ENCODE assay signal across 8 cellular contexts in the genomic region with DNA sequence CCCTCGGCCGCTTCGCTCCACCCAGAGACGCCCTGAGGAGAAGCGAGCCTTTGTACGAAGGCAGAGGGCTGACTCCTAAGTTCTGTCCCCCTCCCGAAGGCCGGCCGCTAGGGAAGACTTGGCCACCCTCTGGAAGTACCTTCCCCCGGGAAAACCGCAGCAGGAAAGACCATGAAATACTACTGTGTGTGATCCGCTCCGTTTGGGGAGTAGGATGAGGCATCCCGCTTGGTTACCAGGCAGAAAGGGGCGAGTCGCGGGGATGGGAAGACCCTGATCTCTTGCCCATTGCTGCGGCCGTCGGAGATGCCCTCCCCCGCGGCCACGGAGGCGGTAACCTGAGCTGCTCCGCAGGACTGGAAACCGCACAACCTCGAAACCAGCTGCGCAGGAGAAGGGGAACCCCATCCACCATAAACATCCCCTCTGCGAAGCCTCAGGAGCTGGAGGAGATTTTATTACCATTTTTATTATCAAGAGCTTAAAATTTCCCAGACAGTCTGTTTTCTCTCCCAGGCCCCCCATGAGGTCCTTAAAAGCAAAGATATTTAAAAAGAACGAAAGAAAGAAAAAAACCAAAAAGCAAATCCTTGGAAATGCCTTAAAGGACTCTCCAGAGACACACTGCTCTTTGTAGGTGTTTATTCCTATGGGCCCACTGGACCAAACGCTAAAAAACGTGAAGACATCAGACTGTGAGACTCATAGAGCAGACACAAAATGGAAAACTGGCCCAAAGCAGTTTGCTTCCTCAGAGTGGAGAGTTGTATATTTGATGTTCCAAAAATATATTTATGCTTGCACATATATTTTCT. TPM values are rescaled to one million over a fixed set of nuclear protein-coding genes. Genes with fewer than 3 reads are reported as not detected.
A peak's percentile ranks its signal among the peaks of the same experiment; 100 is the strongest.
DNase-seq lines count a peak whose midpoint lies in the region; ATAC-seq lines count a peak whose summit lies in the region.

No MANE protein-coding gene starts in this region.

- peaks cover 44% of the 10 kb centered on the region for H3K27me3 ChIP-seq in H7 (ENCODE audit: control insufficient read depth, insufficient read depth, low read length)
- H3K27me3 ChIP-seq in right cardiac atrium (ENCODE audit: control insufficient read depth, insufficient read depth) = no peaks in the 10 kb centered on the region

- DNase-seq in H7 = no peak
- no peak for DNase-seq in activated CD8-positive, alpha-beta memory T cell treated with anti-CD3 and anti-CD28 coated beads, Interleukin-2, amount 10 ng/mL, durations not matched to agents 7 days and 5 days
- DNase-seq in right cardiac atrium = peak in 2 of 3 donors; percentile 42 to 63
- DNase-seq in sciatic nerve (ENCODE audit: low spot score) = no peak
- DNase-seq in OCI-M1 (lab: John Stamatoyannopoulos, UW) = no peak
- no peak for DNase-seq in 8988T
- no peak for DNase-seq in activated CD4-positive, alpha-beta T cell treated with anti-CD3 and anti-CD28 coated beads for 1 hour

- peaks cover 18% of the 10 kb centered on the region for H3K4me1 Mint-ChIP-seq in activated CD8-positive, alpha-beta memory T cell treated with anti-CD3 and anti-CD28 coated beads, Interleukin-2, amount 10 ng/mL, durations not matched to agents 7 days and 5 days

- H3K4me3 Mint-ChIP-seq in activated CD8-positive, alpha-beta memory T cell treated with anti-CD3 and anti-CD28 coated beads, Interleukin-2, amount 10 ng/mL, durations not matched to agents 7 days and 5 days = peak overlapping the region; percentile 8

- H3K36me3 Mint-ChIP-seq in activated CD8-positive, alpha-beta memory T cell treated with anti-CD3 and anti-CD28 coated beads, Interleukin-2, amount 10 ng/mL, durations not matched to agents 7 days and 5 days = no peaks in the 10 kb centered on the region

- no peak overlapping the region for H3K27ac Mint-ChIP-seq in activated CD8-positive, alpha-beta memory T cell treated with anti-CD3 and anti-CD28 coated beads, Interleukin-2, amount 10 ng/mL, durations not matched to agents 7 days and 5 days

- intact Hi-C loops in right cardiac atrium (cut with DNase I) = loop anchor here (5.0 to 10.0 kb wide), 6 partner anchors 38 to 73 kb away; no protein-coding TSS in a partner anchor
- intact Hi-C loops in sciatic nerve (cut with DNase I) = no loop called here

- peak overlapping the region; percentile 71 for H3K27ac ChIP-seq in right cardiac atrium (ENCODE audit: low read length)

- WGBS in right cardiac atrium = 6% methylated on average over 32 of the region's 32 CpGs

- H3K9me3 ChIP-seq in right cardiac atrium (ENCODE audit: control insufficient read depth, low read length) = no peaks in the 10 kb centered on the region

- no peaks in the 10 kb centered on the region for H3K36me3 ChIP-seq in H7 (replicated peaks; ENCODE audit: control insufficient read depth, insufficient read depth, low read length)

- H3K4me3 ChIP-seq in H7 (ENCODE audit: insufficient read depth, low read depth, low read length) (peak overlapping the region; percentile 90), right cardiac atrium (ENCODE audit: low read length) (peak overlapping the region; percentile 71)

- CTCF ChIA-PET in activated CD8-positive, alpha-beta memory T cell treated with anti-CD3 and anti-CD28 coated beads, Interleukin-2, amount 10 ng/mL, durations not matched to agents 7 days and 5 days (lab: Charles Lee) = interaction anchor here (0.8 to 1.4 kb wide), 3 partner anchors 10 to 61 kb away, joined by 3 to 4 read pairs (median 3); no protein-coding TSS in a partner anchor

- no peaks in the 10 kb centered on the region for H3K9me3 Mint-ChIP-seq in activated CD8-positive, alpha-beta memory T cell treated with anti-CD3 and anti-CD28 coated beads, Interleukin-2, amount 10 ng/mL, durations not matched to agents 7 days and 5 days (ENCODE audit: low read depth)

- no peak for ATAC-seq in activated CD8-positive, alpha-beta memory T cell treated with anti-CD3 and anti-CD28 coated beads, Interleukin-2, amount 10 ng/mL, durations not matched to agents 7 days and 5 days
- ATAC-seq in right cardiac atrium (peak; percentile 50 to 64), sciatic nerve (peak; percentile 48), GM21381 (IDR thresholded peaks at IDR 0.05; ENCODE audit: unreplicated experiment) (no peak)

- no peaks in the 10 kb centered on the region for H3K4me1 ChIP-seq in right cardiac atrium (ENCODE audit: control insufficient read depth, insufficient read depth, low read length)

- peaks cover 59% of the 10 kb centered on the region for H3K27me3 Mint-ChIP-seq in activated CD8-positive, alpha-beta memory T cell treated with anti-CD3 and anti-CD28 coated beads, Interleukin-2, amount 10 ng/mL, durations not matched to agents 7 days and 5 days

RNA-seq across cellular contexts. Expression of a gene that starts 1.0 kb away (rescaled TPM):
- total RNA-seq in H7 (2014; rRNA removed; shearing (Covaris generic)) = 5.1 and 9.6 TPM in 2 replicates
- under 1 TPM; 0.18 to 0.21 TPM for total RNA-seq in activated CD8-positive, alpha-beta memory T cell treated with anti-CD3 and anti-CD28 coated beads, Interleukin-2, amount 10 ng/mL, durations not matched to agents 7 days and 5 days
- total RNA-seq in right cardiac atrium (10 to 100 TPM; 22.5 to 38.1 (median 29.2) TPM), sciatic nerve (125 TPM)
- polyA plus RNA-seq in right cardiac atrium = 18.9 TPM

Comparison
In these comparisons a context has a peak if more than half of its experiments do, and no peak if none do; other contexts are left out.
1. DNase-seq: peak in right cardiac atrium (2 of 3); none in H7 (single experiment), activated CD8-positive, alpha-beta memory T cell treated with anti-CD3 and anti-CD28 coated beads, Interleukin-2, amount 10 ng/mL, durations not matched to agents 7 days and 5 days (single experiment), sciatic nerve (single experiment), OCI-M1 (single experiment), 8988T (single experiment) and activated CD4-positive, alpha-beta T cell treated with anti-CD3 and anti-CD28 coated beads for 1 hour (single experiment).
2. ATAC-seq: peak in right cardiac atrium (2 of 2) and sciatic nerve (single experiment); none in activated CD8-positive, alpha-beta memory T cell treated with anti-CD3 and anti-CD28 coated beads, Interleukin-2, amount 10 ng/mL, durations not matched to agents 7 days and 5 days (single experiment) and GM21381 (single experiment).